Comparison of ENCODE assay signal across 1 cellular context in the genomic region with DNA sequence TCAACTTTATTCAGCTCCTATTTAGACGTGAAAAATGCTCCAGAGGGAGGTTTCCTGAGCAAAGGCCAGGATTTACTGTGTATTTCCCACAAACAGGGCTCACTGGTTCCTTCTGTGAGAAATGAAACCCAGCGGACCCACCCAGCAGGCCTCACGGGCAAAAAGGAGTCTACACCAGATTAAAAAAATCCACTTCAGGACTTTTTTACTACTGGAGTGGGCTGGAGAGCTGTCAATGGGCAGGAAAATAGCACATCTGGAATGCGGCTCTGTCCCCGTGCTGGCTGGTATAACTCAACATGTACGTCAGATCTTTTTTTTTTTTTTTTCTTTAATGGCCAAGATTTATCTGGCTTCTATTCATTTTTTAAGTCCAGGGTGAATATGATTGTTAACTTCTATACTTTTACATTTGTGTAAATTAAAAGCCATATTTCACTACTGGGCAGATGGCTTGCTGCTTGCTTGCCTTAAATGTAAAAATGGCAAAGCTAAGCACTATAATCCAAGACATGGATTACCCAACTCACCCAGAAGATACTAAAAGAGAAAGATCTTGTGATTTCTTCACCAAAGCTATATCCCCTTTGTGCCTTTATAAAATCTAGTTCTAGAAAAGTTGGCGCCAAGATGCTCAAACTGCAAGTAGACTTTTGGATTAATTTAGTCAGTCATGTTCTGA.
TF ChIP-seq lines count a peak whose summit lies in the region.

No MANE protein-coding gene starts in this region.

TF ChIP-seq in GM23338, 12 proteins besides CTCF, POLR2A, EP300 and RAD21 (continued from another document):
- TF ChIP-seq, protein P1, sequence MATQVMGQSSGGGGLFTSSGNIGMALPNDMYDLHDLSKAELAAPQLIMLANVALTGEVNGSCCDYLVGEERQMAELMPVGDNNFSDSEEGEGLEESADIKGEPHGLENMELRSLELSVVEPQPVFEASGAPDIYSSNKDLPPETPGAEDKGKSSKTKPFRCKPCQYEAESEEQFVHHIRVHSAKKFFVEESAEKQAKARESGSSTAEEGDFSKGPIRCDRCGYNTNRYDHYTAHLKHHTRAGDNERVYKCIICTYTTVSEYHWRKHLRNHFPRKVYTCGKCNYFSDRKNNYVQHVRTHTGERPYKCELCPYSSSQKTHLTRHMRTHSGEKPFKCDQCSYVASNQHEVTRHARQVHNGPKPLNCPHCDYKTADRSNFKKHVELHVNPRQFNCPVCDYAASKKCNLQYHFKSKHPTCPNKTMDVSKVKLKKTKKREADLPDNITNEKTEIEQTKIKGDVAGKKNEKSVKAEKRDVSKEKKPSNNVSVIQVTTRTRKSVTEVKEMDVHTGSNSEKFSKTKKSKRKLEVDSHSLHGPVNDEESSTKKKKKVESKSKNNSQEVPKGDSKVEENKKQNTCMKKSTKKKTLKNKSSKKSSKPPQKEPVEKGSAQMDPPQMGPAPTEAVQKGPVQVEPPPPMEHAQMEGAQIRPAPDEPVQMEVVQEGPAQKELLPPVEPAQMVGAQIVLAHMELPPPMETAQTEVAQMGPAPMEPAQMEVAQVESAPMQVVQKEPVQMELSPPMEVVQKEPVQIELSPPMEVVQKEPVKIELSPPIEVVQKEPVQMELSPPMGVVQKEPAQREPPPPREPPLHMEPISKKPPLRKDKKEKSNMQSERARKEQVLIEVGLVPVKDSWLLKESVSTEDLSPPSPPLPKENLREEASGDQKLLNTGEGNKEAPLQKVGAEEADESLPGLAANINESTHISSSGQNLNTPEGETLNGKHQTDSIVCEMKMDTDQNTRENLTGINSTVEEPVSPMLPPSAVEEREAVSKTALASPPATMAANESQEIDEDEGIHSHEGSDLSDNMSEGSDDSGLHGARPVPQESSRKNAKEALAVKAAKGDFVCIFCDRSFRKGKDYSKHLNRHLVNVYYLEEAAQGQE (IDR thresholded peaks at IDR 0.05; ENCODE audit: unreplicated experiment): no peak
- TF ChIP-seq EZH2 (IDR thresholded peaks at IDR 0.05; ENCODE audit: low read depth, unreplicated experiment) (no peak), JUNB (IDR thresholded peaks at IDR 0.05; ENCODE audit: unreplicated experiment) (no peak), ZNF462 (CRISPR knock-in tag; IDR thresholded peaks at IDR 0.05) (no peak)
